9 cellular contexts compared by ENCODE assay signal in genomic region chr15:92277776-92278175, GRCh38.
DNase-seq lines count a peak whose midpoint lies in the region; ATAC-seq, FAIRE-seq and TF ChIP-seq lines count a peak whose summit lies in the region.
"Had no signal": no experiment of that assay in that cellular context is flagged by ENCODE, and none has a peak within 500 bp of the region (broad histone marks: within the 10 kb centered on the region; RNA-seq: fewer than 3 reads in every experiment).

No MANE protein-coding gene starts in this region.

- intact Hi-C loops in left colon (cut with DNase I, micrococcal nuclease) = no loop called here

- FAIRE-seq in urothelium cell line (lab: Jason Lieb, UNC) = no peak
- FAIRE-seq: K562 had no signal

- no peak for ATAC-seq in HG02588 (IDR thresholded peaks at IDR 0.05; ENCODE audit: unreplicated experiment)
- no peak for ATAC-seq in left colon
- ATAC-seq: K562 had no signal

- peak; percentile 38 for DNase-seq in Ammon's horn (ENCODE audit: low spot score)
- peak; percentile 3 for DNase-seq in NCI-H2227 treated with DMSO at 0.1 percent for 48 hours (lab: John Stamatoyannopoulos, UW)
- DNase-seq in globus pallidus (ENCODE audit: low spot score) = peak; percentile 15
- DNase-seq in urothelium cell line (ENCODE audit: low spot score) = peak; percentile 31
- DNase-seq in hepatic stellate cell (ENCODE audit: low spot score) = no peak
- DNase-seq in left colon = no peak

- peak; percentile 60 for TF ChIP-seq CTCF in GM12873 (IDR thresholded peaks at IDR 0.05; ENCODE audit: insufficient read depth, low read depth, low read length, missing control alignments)

Comparison
In these comparisons a context has a peak if more than half of its experiments do, and no peak if none do; other contexts are left out.
1. DNase-seq: peak in Ammon's horn (single experiment), NCI-H2227 treated with DMSO at 0.1 percent for 48 hours (single experiment), globus pallidus (single experiment) and urothelium cell line (single experiment); none in hepatic stellate cell (single experiment) and left colon (0 of 2).